In genomic region chr1:229156819-229157218, GRCh38 we compare ENCODE assay signal across 10 cellular contexts.
DNase-seq lines count a peak whose midpoint lies in the region; ATAC-seq and TF ChIP-seq lines count a peak whose summit lies in the region.
"Had no signal": no experiment of that assay in that cellular context is flagged by ENCODE, and none has a peak within 500 bp of the region (broad histone marks: within the 10 kb centered on the region; RNA-seq: fewer than 3 reads in every experiment).

No MANE protein-coding gene starts in this region.

- H3K23ac ChIP-seq in IMR-90 (ENCODE audit: low read depth, low read length) = no peak overlapping the region

- no peak overlapping the region for H3K9ac ChIP-seq in IMR-90 (ENCODE audit: low read depth, low read length)
- H3K9ac ChIP-seq: KMS-11 had no signal

- POLR2A ChIA-PET in IMR-90 (lab: Charles Lee; ENCODE audit: unreplicated experiment) = interaction anchor here (0.6 kb wide), 1 partner anchor 86 kb away, joined by 3 read pairs; no protein-coding TSS in a partner anchor
- POLR2A ChIA-PET in CD4-positive, alpha-beta memory T cell (lab: Charles Lee; ENCODE audit: partially characterized antibody) = interaction anchor here (1.2 kb wide), 1 partner anchor 421 kb away, joined by 5 read pairs; the partner anchor contains the start of gene RHOU

- no peak overlapping the region for H2AK9ac ChIP-seq in IMR-90 (replicated peaks; ENCODE audit: low read depth, low read length, poor library complexity)

- no peak overlapping the region for H2BK5ac ChIP-seq in IMR-90 (ENCODE audit: low read depth, low read length, poor library complexity, severe bottlenecking)

- H3K36me3 Mint-ChIP-seq in CD4-positive, alpha-beta memory T cell = no peaks in the 10 kb centered on the region

- CTCF ChIA-PET in IMR-90 (lab: Yijun Ruan, JAX) = no interaction called here
- CTCF ChIA-PET in CD4-positive, alpha-beta memory T cell (lab: Charles Lee; ENCODE audit: partially characterized antibody) = interaction anchor here (1.0 to 3.4 kb wide), 3 partner anchors 11 to 422 kb away, joined by 3 to 18 read pairs (median 4); partner anchors contain the start of gene RHOU

- TF ChIP-seq CTCF in IMR-90 (conservative IDR thresholded peaks at IDR 0.05; ENCODE audit: low read depth, low read length) = peak; percentile 31; the same call in 1 of the 2 replicates
- TF ChIP-seq CTCF in lung (IDR thresholded peaks at IDR 0.05; ENCODE audit: control extremely low read depth, extremely low read depth) = peak; percentile 13

- dilution Hi-C loops in IMR-90 (cut with HindIII; ENCODE audit: low sequenced_read_pairs, unreplicated experiment) = no loop called here

- H3K4me3 ChIP-seq in IMR-90 (ENCODE audit: insufficient read depth, low read depth, low read length) (no peak overlapping the region), lung (no peak overlapping the region)
- no peak overlapping the region for H3K4me3 ChIP-seq in CD4-positive, alpha-beta memory T cell (ENCODE audit: low read length in 2 of 2)

- H3K4ac ChIP-seq in IMR-90 (ENCODE audit: low read depth, low read length) = no peak overlapping the region

- H3K56ac ChIP-seq in IMR-90 (ENCODE audit: extremely low read depth, insufficient read depth, low read length) = no peak overlapping the region

- H2BK20ac ChIP-seq in IMR-90 (ENCODE audit: low read depth, low read length) = no peak overlapping the region

- peak; percentile 37; the same call in 1 of the 2 replicates for TF ChIP-seq RAD21 in IMR-90 (IDR thresholded peaks at IDR 0.05; ENCODE audit: low read length)

- no peaks in the 10 kb centered on the region for H3K9me1 ChIP-seq in IMR-90 (ENCODE audit: insufficient read depth, low read length)

- H3K9me3 ChIP-seq in IMR-90 (ENCODE audit: control insufficient read depth, insufficient read depth, low read length) (no peaks in the 10 kb centered on the region), lung (ENCODE audit: control insufficient read depth in 2 of 2, insufficient read depth in 1 of 2, low read length in 1 of 2) (no peaks in the 10 kb centered on the region)
- H3K9me3 ChIP-seq in CD4-positive, alpha-beta memory T cell (ENCODE audit: control insufficient read depth in 1 of 2, low read length in 2 of 2) = no peaks in the 10 kb centered on the region

- H4K91ac ChIP-seq in IMR-90 (ENCODE audit: insufficient read depth, low read depth, low read length) = no peak overlapping the region

- H3K4me1 Mint-ChIP-seq in CD4-positive, alpha-beta memory T cell = peaks cover 16 to 41% (median 34%) of the 10 kb centered on the region in 4 donors

- H3K36me3 ChIP-seq in IMR-90 (ENCODE audit: control insufficient read depth, insufficient read depth, low read length) (no peaks in the 10 kb centered on the region), lung (ENCODE audit: control insufficient read depth in 2 of 2, insufficient read depth in 2 of 2, low read length in 2 of 2) (no peaks in the 10 kb centered on the region)
- no peaks in the 10 kb centered on the region for H3K36me3 ChIP-seq in CD4-positive, alpha-beta memory T cell (ENCODE audit: insufficient read depth, low read length)

- H3K79me1 ChIP-seq in IMR-90 (ENCODE audit: low read depth in 1 of 2, low read length in 2 of 2) = no peaks in the 10 kb centered on the region

- no peaks in the 10 kb centered on the region for H3K9me3 Mint-ChIP-seq in CD4-positive, alpha-beta memory T cell
- H3K9me3 Mint-ChIP-seq: activated T-helper 2 cell treated with anti-CD3 and anti-CD28 coated beads, Interferon-gamma antibody, Interleukin-2, Interleukin-4, amounts not matched to agents 10 μg/mL and 5 μg/mL and 100 μg/mL, durations not matched to agents 14 hours and 24 hours and 36 hours had no signal

- WGBS in IMR-90 (ENCODE audit: extremely low coverage in 2 of 2, insufficient read length in 1 of 2), 2 experiments = 88% methylated on average over 1 of the region's 3 CpGs; no CpG with 5 or more reads in 1 of the 2 experiments
- 64 to 71% methylated on average over 3 of the region's 3 CpGs for WGBS in lung, 2 donors

- H3K18ac ChIP-seq in IMR-90 (ENCODE audit: low read depth, low read length) = no peak overlapping the region

- DNase-seq in AG08395 (ENCODE audit: low spot score) (peak; percentile 49), IMR-90 (no peak), T47D (ENCODE audit: low read depth in 1 of 2, low spot score in 1 of 2) (peak; percentile 63 to 75), lung (ENCODE audit: low spot score) (no peak)
- DNase-seq in CD4-positive, alpha-beta memory T cell = no peak

- no peak overlapping the region for H3K14ac ChIP-seq in IMR-90 (replicated peaks; ENCODE audit: low read depth, low read length)

- no TSS peak for BruUV-seq in IMR-90 (replicated peaks; lab: Mats Ljungman, UMichigan)

- H3K27me3 ChIP-seq in IMR-90 (ENCODE audit: control insufficient read depth, insufficient read depth, low read length) (peaks cover 24% of the 10 kb centered on the region), lung (ENCODE audit: control insufficient read depth, insufficient read depth) (no peaks in the 10 kb centered on the region)
- H3K27me3 ChIP-seq in CD4-positive, alpha-beta memory T cell (ENCODE audit: insufficient read depth, low read length) = no peaks in the 10 kb centered on the region

- H2BK120ac ChIP-seq in IMR-90 (ENCODE audit: low read depth, low read length) = no peak overlapping the region

- TF ChIP-seq POLR2A in IMR-90 (IDR thresholded peaks at IDR 0.05; ENCODE audit: low read depth, low read length) = no peak

- H3K27ac Mint-ChIP-seq in CD4-positive, alpha-beta memory T cell = peak overlapping the region in 3 of 7 donors; percentile 36 to 81 (median 55)
- H3K27ac Mint-ChIP-seq: activated T-helper 2 cell treated with anti-CD3 and anti-CD28 coated beads, Interferon-gamma antibody, Interleukin-2, Interleukin-4, amounts not matched to agents 10 μg/mL and 5 μg/mL and 100 μg/mL, durations not matched to agents 14 hours and 24 hours and 36 hours had no signal

- H3K4me2 ChIP-seq in IMR-90 (ENCODE audit: low read depth, low read length) = no peak overlapping the region
- H3K4me2 ChIP-seq: KMS-11 had no signal

- H2AFZ ChIP-seq in IMR-90 (replicated peaks; ENCODE audit: low read length, poor library complexity) = no peak overlapping the region

- no peak overlapping the region for H2BK15ac ChIP-seq in IMR-90 (ENCODE audit: low read depth, low read length)

- H4K5ac ChIP-seq in IMR-90 (ENCODE audit: low read depth, low read length) = no peak overlapping the region

- no peak overlapping the region for H3K27ac ChIP-seq in IMR-90 (ENCODE audit: insufficient read depth, low read length)
- no peak overlapping the region for H3K27ac ChIP-seq in lung (ENCODE audit: low read depth in 1 of 2, low read length in 1 of 2)
- H3K27ac ChIP-seq in CD4-positive, alpha-beta memory T cell (ENCODE audit: low read depth, low read length) = no peak overlapping the region
- H3K27ac ChIP-seq: KMS-11 had no signal

- H3K4me1 ChIP-seq in IMR-90 (ENCODE audit: control insufficient read depth, insufficient read depth, low read length) (no peaks in the 10 kb centered on the region), lung (ENCODE audit: control insufficient read depth in 2 of 2, insufficient read depth in 2 of 2, low read length in 2 of 2) (no peaks in the 10 kb centered on the region)
- H3K4me1 ChIP-seq in CD4-positive, alpha-beta memory T cell (ENCODE audit: insufficient read depth, low read length) = peaks cover 27% of the 10 kb centered on the region

- H3K27me3 Mint-ChIP-seq in CD4-positive, alpha-beta memory T cell = no peaks in the 10 kb centered on the region

- ATAC-seq in IMR-90 (ENCODE audit: low read depth) = no peak
- ATAC-seq in lung (ENCODE audit: insufficient read depth, low FRiP score) = no peak
- ATAC-seq in HG02870 (IDR thresholded peaks at IDR 0.05; ENCODE audit: unreplicated experiment) = no peak
- no peak for ATAC-seq in HG03354 (IDR thresholded peaks at IDR 0.05; ENCODE audit: poor library complexity, severe bottlenecking, unreplicated experiment)
- ATAC-seq in GM18511 (IDR thresholded peaks at IDR 0.05; ENCODE audit: unreplicated experiment) = no peak

- in situ Hi-C loops in IMR-90 (cut with MboI; ENCODE audit: low sequenced_read_pairs) (no loop called here), T47D (cut with HindIII; ENCODE audit: low pct_unique_long_range_greater_than_20kb, low sequenced_read_pairs) (no loop called here)

- peak overlapping the region in 3 of 8 donors; percentile 25 to 40 (median 31) for H3K4me3 Mint-ChIP-seq in CD4-positive, alpha-beta memory T cell

- no peak overlapping the region for H4K8ac ChIP-seq in IMR-90 (ENCODE audit: low read depth in 2 of 2, low read length in 2 of 2)

- H2AK5ac ChIP-seq in IMR-90 (ENCODE audit: low read depth, low read length) = no peak overlapping the region

- no peaks in the 10 kb centered on the region for H4K20me1 ChIP-seq in IMR-90 (ENCODE audit: insufficient read depth, low read length)

- intact Hi-C loops in IMR-90 (cut with micrococcal nuclease) = loop anchor here (1.0 to 2.0 kb wide), 2 partner anchors 70 to 422 kb away; partner anchors contain the start of gene RHOU
- intact Hi-C loops in CD4-positive, alpha-beta memory T cell (cut with micrococcal nuclease) = loop anchor here (2.0 kb wide), 2 partner anchors 422 to 492 kb away; partner anchors contain the start of gene RHOU

TF ChIP-seq in IMR-90, 13 proteins besides CTCF, POLR2A, EP300 and RAD21:
- TF ChIP-seq RFX5 (IDR thresholded peaks at IDR 0.05; ENCODE audit: low read depth, low read length) = no peak
- peak; percentile 32 for TF ChIP-seq SMC3 (IDR thresholded peaks at IDR 0.05; ENCODE audit: low read depth, low read length)

Comparison
In these comparisons a context has a peak if more than half of its experiments do, and no peak if none do; other contexts are left out.
1. DNase-seq: peak in AG08395 (single experiment) and T47D (2 of 2); none in IMR-90 (single experiment), lung (single experiment) and CD4-positive, alpha-beta memory T cell (0 of 5).